Comparison of ENCODE assay signal across 1 cellular context in the genomic region with DNA sequence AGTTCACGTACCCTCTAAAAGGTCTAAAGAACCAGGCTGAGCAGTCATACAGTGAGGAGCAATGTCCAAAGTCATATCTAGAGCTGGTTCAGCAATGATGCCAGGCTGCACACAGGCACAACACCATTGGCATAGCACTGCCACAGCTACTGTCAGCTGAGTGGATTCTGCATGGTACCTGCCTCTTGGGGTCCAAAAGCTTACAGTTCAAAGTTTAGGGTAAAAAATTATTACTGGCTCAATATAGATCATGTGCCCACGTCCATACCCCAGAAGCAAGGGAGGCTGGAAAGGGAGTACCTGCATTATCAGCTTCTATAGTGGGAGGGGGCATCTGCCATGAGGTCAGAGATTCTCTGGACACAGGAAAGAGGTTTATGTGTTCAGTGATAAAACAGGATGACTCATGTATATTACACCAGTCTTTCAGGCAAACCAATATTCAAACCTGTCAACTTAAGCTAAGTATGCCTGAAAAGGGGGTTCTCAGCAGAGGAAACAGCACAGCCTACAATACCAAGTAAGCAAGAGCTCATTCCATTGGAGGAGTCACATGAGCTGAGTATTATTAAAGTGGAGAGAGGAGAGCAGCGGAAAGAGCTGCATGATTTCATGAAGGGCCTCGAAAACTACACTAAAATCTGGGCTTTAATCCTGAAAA.
TF ChIP-seq lines count a peak whose summit lies in the region.

No MANE protein-coding gene starts in this region.

TF ChIP-seq in K562, 482 proteins besides CTCF, POLR2A, EP300 and RAD21 (continued from another document and continues in another):
- TF ChIP-seq, protein P1, sequence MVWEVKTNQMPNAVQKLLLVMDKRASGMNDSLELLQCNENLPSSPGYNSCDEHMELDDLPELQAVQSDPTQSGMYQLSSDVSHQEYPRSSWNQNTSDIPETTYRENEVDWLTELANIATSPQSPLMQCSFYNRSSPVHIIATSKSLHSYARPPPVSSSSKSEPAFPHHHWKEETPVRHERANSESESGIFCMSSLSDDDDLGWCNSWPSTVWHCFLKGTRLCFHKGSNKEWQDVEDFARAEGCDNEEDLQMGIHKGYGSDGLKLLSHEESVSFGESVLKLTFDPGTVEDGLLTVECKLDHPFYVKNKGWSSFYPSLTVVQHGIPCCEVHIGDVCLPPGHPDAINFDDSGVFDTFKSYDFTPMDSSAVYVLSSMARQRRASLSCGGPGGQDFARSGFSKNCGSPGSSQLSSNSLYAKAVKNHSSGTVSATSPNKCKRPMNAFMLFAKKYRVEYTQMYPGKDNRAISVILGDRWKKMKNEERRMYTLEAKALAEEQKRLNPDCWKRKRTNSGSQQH (CRISPR knock-in tag; IDR thresholded peaks at IDR 0.05) = no peak
- peak; percentile 65; the same call in 1 of the 2 replicates for TF ChIP-seq CEBPG (CRISPR knock-in tag; IDR thresholded peaks at IDR 0.05)
- peak in 1 of 2 experiments; percentile 36; a peak in 1 of 4 replicates for TF ChIP-seq CEBPG (tag; conservative IDR thresholded peaks at IDR 0.05 in 1 of 2, IDR thresholded peaks at IDR 0.05 in 1 of 2)
- no peak for TF ChIP-seq RBM25 (IDR thresholded peaks at IDR 0.05; ENCODE audit: low read depth, low read length, severe bottlenecking)
- peak; percentile 94 for TF ChIP-seq ZNF584 (CRISPR knock-in tag; IDR thresholded peaks at IDR 0.05; ENCODE audit: low read depth)
- TF ChIP-seq BCOR (IDR thresholded peaks at IDR 0.05) = no peak
- TF ChIP-seq WHSC1 (IDR thresholded peaks at IDR 0.05; ENCODE audit: low read length) = no peak
- TF ChIP-seq HDAC6 (IDR thresholded peaks at IDR 0.05; ENCODE audit: low read depth, low read length) = no peak
- peak in 1 of 2 experiments; percentile 74; a peak in 2 of 4 replicates for TF ChIP-seq RCOR1 (IDR thresholded peaks at IDR 0.05; ENCODE audit: borderline replicate concordance in 1 of 2, low read depth in 2 of 2, low read length in 2 of 2)
- TF ChIP-seq TRIM28 (IDR thresholded peaks at IDR 0.05) = no peak; the same call in 1 of the 2 replicates
- TF ChIP-seq KDM2B (CRISPR knock-in tag; IDR thresholded peaks at IDR 0.05) = no peak
- peak; percentile 65 for TF ChIP-seq CBFA2T3 (IDR thresholded peaks at IDR 0.05)
- TF ChIP-seq EP400 (IDR thresholded peaks at IDR 0.05) = peak; percentile 37; the same call in 1 of the 2 replicates
- TF ChIP-seq, protein P2, sequence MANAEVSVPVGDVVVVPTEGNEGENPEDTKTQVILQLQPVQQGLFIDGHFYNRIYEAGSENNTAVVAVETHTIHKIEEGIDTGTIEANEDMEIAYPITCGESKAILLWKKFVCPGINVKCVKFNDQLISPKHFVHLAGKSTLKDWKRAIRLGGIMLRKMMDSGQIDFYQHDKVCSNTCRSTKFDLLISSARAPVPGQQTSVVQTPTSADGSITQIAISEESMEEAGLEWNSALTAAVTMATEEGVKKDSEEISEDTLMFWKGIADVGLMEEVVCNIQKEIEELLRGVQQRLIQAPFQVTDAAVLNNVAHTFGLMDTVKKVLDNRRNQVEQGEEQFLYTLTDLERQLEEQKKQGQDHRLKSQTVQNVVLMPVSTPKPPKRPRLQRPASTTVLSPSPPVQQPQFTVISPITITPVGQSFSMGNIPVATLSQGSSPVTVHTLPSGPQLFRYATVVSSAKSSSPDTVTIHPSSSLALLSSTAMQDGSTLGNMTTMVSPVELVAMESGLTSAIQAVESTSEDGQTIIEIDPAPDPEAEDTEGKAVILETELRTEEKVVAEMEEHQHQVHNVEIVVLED (CRISPR knock-in tag; IDR thresholded peaks at IDR 0.05) = no peak
- peak; percentile 58; the same call in 1 of the 2 replicates for TF ChIP-seq NFE2L1 (tag; IDR thresholded peaks at IDR 0.05; ENCODE audit: borderline replicate concordance, low read depth)
- no peak for TF ChIP-seq CBX1 (IDR thresholded peaks at IDR 0.05; ENCODE audit: low read depth)
- TF ChIP-seq SMARCA4 (IDR thresholded peaks at IDR 0.05) = peak; percentile 89
- TF ChIP-seq, protein P3, sequence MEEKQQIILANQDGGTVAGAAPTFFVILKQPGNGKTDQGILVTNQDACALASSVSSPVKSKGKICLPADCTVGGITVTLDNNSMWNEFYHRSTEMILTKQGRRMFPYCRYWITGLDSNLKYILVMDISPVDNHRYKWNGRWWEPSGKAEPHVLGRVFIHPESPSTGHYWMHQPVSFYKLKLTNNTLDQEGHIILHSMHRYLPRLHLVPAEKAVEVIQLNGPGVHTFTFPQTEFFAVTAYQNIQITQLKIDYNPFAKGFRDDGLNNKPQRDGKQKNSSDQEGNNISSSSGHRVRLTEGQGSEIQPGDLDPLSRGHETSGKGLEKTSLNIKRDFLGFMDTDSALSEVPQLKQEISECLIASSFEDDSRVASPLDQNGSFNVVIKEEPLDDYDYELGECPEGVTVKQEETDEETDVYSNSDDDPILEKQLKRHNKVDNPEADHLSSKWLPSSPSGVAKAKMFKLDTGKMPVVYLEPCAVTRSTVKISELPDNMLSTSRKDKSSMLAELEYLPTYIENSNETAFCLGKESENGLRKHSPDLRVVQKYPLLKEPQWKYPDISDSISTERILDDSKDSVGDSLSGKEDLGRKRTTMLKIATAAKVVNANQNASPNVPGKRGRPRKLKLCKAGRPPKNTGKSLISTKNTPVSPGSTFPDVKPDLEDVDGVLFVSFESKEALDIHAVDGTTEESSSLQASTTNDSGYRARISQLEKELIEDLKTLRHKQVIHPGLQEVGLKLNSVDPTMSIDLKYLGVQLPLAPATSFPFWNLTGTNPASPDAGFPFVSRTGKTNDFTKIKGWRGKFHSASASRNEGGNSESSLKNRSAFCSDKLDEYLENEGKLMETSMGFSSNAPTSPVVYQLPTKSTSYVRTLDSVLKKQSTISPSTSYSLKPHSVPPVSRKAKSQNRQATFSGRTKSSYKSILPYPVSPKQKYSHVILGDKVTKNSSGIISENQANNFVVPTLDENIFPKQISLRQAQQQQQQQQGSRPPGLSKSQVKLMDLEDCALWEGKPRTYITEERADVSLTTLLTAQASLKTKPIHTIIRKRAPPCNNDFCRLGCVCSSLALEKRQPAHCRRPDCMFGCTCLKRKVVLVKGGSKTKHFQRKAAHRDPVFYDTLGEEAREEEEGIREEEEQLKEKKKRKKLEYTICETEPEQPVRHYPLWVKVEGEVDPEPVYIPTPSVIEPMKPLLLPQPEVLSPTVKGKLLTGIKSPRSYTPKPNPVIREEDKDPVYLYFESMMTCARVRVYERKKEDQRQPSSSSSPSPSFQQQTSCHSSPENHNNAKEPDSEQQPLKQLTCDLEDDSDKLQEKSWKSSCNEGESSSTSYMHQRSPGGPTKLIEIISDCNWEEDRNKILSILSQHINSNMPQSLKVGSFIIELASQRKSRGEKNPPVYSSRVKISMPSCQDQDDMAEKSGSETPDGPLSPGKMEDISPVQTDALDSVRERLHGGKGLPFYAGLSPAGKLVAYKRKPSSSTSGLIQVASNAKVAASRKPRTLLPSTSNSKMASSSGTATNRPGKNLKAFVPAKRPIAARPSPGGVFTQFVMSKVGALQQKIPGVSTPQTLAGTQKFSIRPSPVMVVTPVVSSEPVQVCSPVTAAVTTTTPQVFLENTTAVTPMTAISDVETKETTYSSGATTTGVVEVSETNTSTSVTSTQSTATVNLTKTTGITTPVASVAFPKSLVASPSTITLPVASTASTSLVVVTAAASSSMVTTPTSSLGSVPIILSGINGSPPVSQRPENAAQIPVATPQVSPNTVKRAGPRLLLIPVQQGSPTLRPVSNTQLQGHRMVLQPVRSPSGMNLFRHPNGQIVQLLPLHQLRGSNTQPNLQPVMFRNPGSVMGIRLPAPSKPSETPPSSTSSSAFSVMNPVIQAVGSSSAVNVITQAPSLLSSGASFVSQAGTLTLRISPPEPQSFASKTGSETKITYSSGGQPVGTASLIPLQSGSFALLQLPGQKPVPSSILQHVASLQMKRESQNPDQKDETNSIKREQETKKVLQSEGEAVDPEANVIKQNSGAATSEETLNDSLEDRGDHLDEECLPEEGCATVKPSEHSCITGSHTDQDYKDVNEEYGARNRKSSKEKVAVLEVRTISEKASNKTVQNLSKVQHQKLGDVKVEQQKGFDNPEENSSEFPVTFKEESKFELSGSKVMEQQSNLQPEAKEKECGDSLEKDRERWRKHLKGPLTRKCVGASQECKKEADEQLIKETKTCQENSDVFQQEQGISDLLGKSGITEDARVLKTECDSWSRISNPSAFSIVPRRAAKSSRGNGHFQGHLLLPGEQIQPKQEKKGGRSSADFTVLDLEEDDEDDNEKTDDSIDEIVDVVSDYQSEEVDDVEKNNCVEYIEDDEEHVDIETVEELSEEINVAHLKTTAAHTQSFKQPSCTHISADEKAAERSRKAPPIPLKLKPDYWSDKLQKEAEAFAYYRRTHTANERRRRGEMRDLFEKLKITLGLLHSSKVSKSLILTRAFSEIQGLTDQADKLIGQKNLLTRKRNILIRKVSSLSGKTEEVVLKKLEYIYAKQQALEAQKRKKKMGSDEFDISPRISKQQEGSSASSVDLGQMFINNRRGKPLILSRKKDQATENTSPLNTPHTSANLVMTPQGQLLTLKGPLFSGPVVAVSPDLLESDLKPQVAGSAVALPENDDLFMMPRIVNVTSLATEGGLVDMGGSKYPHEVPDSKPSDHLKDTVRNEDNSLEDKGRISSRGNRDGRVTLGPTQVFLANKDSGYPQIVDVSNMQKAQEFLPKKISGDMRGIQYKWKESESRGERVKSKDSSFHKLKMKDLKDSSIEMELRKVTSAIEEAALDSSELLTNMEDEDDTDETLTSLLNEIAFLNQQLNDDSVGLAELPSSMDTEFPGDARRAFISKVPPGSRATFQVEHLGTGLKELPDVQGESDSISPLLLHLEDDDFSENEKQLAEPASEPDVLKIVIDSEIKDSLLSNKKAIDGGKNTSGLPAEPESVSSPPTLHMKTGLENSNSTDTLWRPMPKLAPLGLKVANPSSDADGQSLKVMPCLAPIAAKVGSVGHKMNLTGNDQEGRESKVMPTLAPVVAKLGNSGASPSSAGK (IDR thresholded peaks at IDR 0.05) = 0 out of 2 replicates have a peak, but pooled peaks have one; percentile 14
- TF ChIP-seq JUND (IDR thresholded peaks at IDR 0.05; ENCODE audit: borderline replicate concordance, low read depth, low read length) = peak; percentile 97
- TF ChIP-seq JUND (tag; IDR thresholded peaks at IDR 0.05; ENCODE audit: borderline replicate concordance, low read depth, low read length) = peak; percentile 96
- no peak for TF ChIP-seq FOXP1 (CRISPR knock-in tag; IDR thresholded peaks at IDR 0.05)
- TF ChIP-seq, protein P4, sequence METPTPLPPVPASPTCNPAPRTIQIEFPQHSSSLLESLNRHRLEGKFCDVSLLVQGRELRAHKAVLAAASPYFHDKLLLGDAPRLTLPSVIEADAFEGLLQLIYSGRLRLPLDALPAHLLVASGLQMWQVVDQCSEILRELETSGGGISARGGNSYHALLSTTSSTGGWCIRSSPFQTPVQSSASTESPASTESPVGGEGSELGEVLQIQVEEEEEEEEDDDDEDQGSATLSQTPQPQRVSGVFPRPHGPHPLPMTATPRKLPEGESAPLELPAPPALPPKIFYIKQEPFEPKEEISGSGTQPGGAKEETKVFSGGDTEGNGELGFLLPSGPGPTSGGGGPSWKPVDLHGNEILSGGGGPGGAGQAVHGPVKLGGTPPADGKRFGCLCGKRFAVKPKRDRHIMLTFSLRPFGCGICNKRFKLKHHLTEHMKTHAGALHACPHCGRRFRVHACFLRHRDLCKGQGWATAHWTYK (CRISPR knock-in tag; IDR thresholded peaks at IDR 0.05) = 0 out of 2 replicates have a peak, but pooled peaks have one; percentile 8
- no peak for TF ChIP-seq ZNF174 (CRISPR knock-in tag; IDR thresholded peaks at IDR 0.05)
- TF ChIP-seq ZNF23 (CRISPR knock-in tag; IDR thresholded peaks at IDR 0.05) = no peak
- TF ChIP-seq CHCHD3 (CRISPR knock-in tag; IDR thresholded peaks at IDR 0.05) = no peak
- peak; percentile 70; the same call in 1 of the 2 replicates for TF ChIP-seq MAFK (IDR thresholded peaks at IDR 0.05; ENCODE audit: low read length)
- no peak for TF ChIP-seq ZNF263 (CRISPR knock-in tag; IDR thresholded peaks at IDR 0.05; ENCODE audit: borderline replicate concordance)
- peak; percentile 89 for TF ChIP-seq C11orf30 (IDR thresholded peaks at IDR 0.05; ENCODE audit: low read depth)
- TF ChIP-seq MAFG (tag; conservative IDR thresholded peaks at IDR 0.05) = peak; percentile 89
- TF ChIP-seq MXI1 (IDR thresholded peaks at IDR 0.05; ENCODE audit: low read depth, low read length) = no peak
- TF ChIP-seq, protein P5, sequence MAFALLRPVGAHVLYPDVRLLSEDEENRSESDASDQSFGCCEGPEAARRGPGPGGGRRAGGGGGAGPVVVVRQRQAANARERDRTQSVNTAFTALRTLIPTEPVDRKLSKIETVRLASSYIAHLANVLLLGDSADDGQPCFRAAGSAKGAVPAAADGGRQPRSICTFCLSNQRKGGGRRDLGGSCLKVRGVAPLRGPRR (CRISPR knock-in tag; IDR thresholded peaks at IDR 0.05) = no peak
- TF ChIP-seq, protein P6, sequence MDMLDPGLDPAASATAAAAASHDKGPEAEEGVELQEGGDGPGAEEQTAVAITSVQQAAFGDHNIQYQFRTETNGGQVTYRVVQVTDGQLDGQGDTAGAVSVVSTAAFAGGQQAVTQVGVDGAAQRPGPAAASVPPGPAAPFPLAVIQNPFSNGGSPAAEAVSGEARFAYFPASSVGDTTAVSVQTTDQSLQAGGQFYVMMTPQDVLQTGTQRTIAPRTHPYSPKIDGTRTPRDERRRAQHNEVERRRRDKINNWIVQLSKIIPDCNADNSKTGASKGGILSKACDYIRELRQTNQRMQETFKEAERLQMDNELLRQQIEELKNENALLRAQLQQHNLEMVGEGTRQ (CRISPR knock-in tag; IDR thresholded peaks at IDR 0.05) = no peak
- TF ChIP-seq ZBTB1 (CRISPR knock-in tag; IDR thresholded peaks at IDR 0.05; ENCODE audit: borderline replicate concordance, low read depth) = no peak
- peak; percentile 24; the same call in 1 of the 2 replicates for TF ChIP-seq TAL1 (IDR thresholded peaks at IDR 0.05)
- TF ChIP-seq SMAD4 (CRISPR knock-in tag; conservative IDR thresholded peaks at IDR 0.05) = peak; percentile 56; the same call in 1 of the 2 replicates
- TF ChIP-seq MYNN (IDR thresholded peaks at IDR 0.05) = 0 out of 2 replicates have a peak, but pooled peaks have one; percentile 18
- TF ChIP-seq MYNN (CRISPR knock-in tag; IDR thresholded peaks at IDR 0.05) = no peak
